ENCODE assay signal across 27 cellular contexts in genomic region chr1:201111156-201111555, GRCh38. TPM values are rescaled to one million over a fixed set of nuclear protein-coding genes. Genes with fewer than 3 reads are reported as not detected.
"Had no signal": no experiment of that assay in that cellular context is flagged by ENCODE, and none has a peak within 500 bp of the region (broad histone marks: within the 10 kb centered on the region; RNA-seq: fewer than 3 reads in every experiment).

No MANE protein-coding gene starts in this region.

- H3K9me3 ChIP-seq: heart right ventricle, left ventricle myocardium inferior, lower lobe of right lung, right atrium auricular region, spleen, stomach, thoracic aorta, transverse colon, uterus had no signal

- H3K4me1 ChIP-seq: uterus had no signal

- H3K27ac ChIP-seq: dorsolateral prefrontal cortex, heart right ventricle, left ventricle myocardium inferior, lower lobe of right lung, right atrium auricular region, spleen, stomach, thoracic aorta, transverse colon, uterus had no signal

- H3K4me3 Mint-ChIP-seq: memory B cell; mesothelial cell of epicardium; naive B cell; stimulated activated memory B cell treated with anti-CD40 and anti-IgM and Interleukin-4, amounts not matched to agents 10 μg/mL and 1 μg/mL and 100 μg/mL, for 72 hours had no signal

- DNase-seq: central memory CD4-positive, alpha-beta T cell; cortex of kidney; dorsolateral prefrontal cortex; effector CD8-positive, alpha-beta T cell; heart right ventricle; left ventricle myocardium inferior; lower lobe of right lung; naive B cell; spleen; stimulated activated CD4-positive, alpha-beta T cell treated with anti-CD3 and anti-CD28 coated beads, Interleukin-15, amount 100 ng/mL, for 24 hours; stimulated activated CD4-positive, alpha-beta T cell treated with anti-CD3 and anti-CD28 coated beads, Interleukin-1b, Interleukin-23, amount 100 ng/mL, for 48 hours; stimulated activated CD4-positive, alpha-beta T cell treated with anti-CD3 and anti-CD28 coated beads, Interleukin-4, amount 100 ng/mL, for 24 hours; stomach; substantia nigra; transverse colon; uterus had no signal

- ATAC-seq: heart right ventricle; stimulated activated memory B cell treated with anti-CD40 and anti-IgM and Interleukin-4, amounts not matched to agents 10 μg/mL and 1 μg/mL and 100 μg/mL, for 72 hours had no signal

- H3K27ac Mint-ChIP-seq: memory B cell; mesothelial cell of epicardium; naive B cell; stimulated activated memory B cell treated with anti-CD40 and anti-IgM and Interleukin-4, amounts not matched to agents 10 μg/mL and 1 μg/mL and 100 μg/mL, for 72 hours had no signal

- H3K36me3 ChIP-seq: heart right ventricle, left ventricle myocardium inferior, lower lobe of right lung, right atrium auricular region, spleen, stomach, thoracic aorta, transverse colon, uterus had no signal

- H3K4me1 Mint-ChIP-seq: mesothelial cell of epicardium had no signal

- H3K27me3 ChIP-seq: dorsolateral prefrontal cortex, right atrium auricular region, uterus had no signal

- H3K4me3 ChIP-seq: dorsolateral prefrontal cortex, heart right ventricle, left ventricle myocardium inferior, lower lobe of right lung, right atrium auricular region, spleen, stomach, thoracic aorta, transverse colon, uterus had no signal

- H3K9me3 Mint-ChIP-seq: memory B cell; mesothelial cell of epicardium; naive B cell; stimulated activated memory B cell treated with anti-CD40 and anti-IgM and Interleukin-4, amounts not matched to agents 10 μg/mL and 1 μg/mL and 100 μg/mL, for 72 hours had no signal

- H3K36me3 Mint-ChIP-seq: memory B cell; mesothelial cell of epicardium; naive B cell; stimulated activated memory B cell treated with anti-CD40 and anti-IgM and Interleukin-4, amounts not matched to agents 10 μg/mL and 1 μg/mL and 100 μg/mL, for 72 hours had no signal

RNA-seq across cellular contexts. Expression of gene CACNA1S, which starts 1.1 kb away (rescaled TPM):
- total RNA-seq: left ventricle myocardium inferior, mesothelial cell of epicardium, mucosa of gallbladder, osteocyte, right atrium auricular region, thoracic aorta, transverse colon had no signal
- polyA plus RNA-seq: esophagus, keratinocyte, stomach had no signal

RNA-seq across cellular contexts. Expression of gene ASCL5, which starts 15.8 kb away (rescaled TPM):
- total RNA-seq: frontal cortex, heart right ventricle, left ventricle myocardium inferior, lower lobe of right lung, mesothelial cell of epicardium, osteocyte, right atrium auricular region, thoracic aorta, transverse colon, uterus had no signal
- polyA plus RNA-seq: esophagus, heart right ventricle, keratinocyte, neural cell had no signal
